12 cellular contexts compared by ENCODE assay signal in genomic region chr14:89406941-89407340, GRCh38. TPM values are rescaled to one million over a fixed set of nuclear protein-coding genes. Genes with fewer than 3 reads are reported as not detected.
DNase-seq lines count a peak whose midpoint lies in the region; ATAC-seq lines count a peak whose summit lies in the region.
"Had no signal": no experiment of that assay in that cellular context is flagged by ENCODE, and none has a peak within 500 bp of the region (broad histone marks: within the 10 kb centered on the region; RNA-seq: fewer than 3 reads in every experiment).

No MANE protein-coding gene starts in this region.

- H3K4me3 Mint-ChIP-seq in activated T-helper 2 cell treated with anti-CD3 and anti-CD28 coated beads, Interferon-gamma antibody, Interleukin-2, Interleukin-4, amounts not matched to agents 10 μg/mL and 5 μg/mL and 100 μg/mL, durations not matched to agents 14 hours and 24 hours and 36 hours (ENCODE audit: low read depth), result no peak overlapping the region
- H3K4me3 Mint-ChIP-seq in stimulated activated effector memory CD8-positive, alpha-beta T cell treated with anti-CD3 and anti-CD28 coated beads, Interleukin-12 subunit alpha, Interleukin-12 subunit beta, amount 100 ng/mL, for 72 hours, result peak overlapping the region; percentile 57

- H3K9me3 Mint-ChIP-seq in activated T-helper 2 cell treated with anti-CD3 and anti-CD28 coated beads, Interferon-gamma antibody, Interleukin-2, Interleukin-4, amounts not matched to agents 10 μg/mL and 5 μg/mL and 100 μg/mL, durations not matched to agents 14 hours and 24 hours and 36 hours, result no peaks in the 10 kb centered on the region
- H3K9me3 Mint-ChIP-seq in stimulated activated effector memory CD8-positive, alpha-beta T cell treated with anti-CD3 and anti-CD28 coated beads, Interleukin-12 subunit alpha, Interleukin-12 subunit beta, amount 100 ng/mL, for 72 hours, result no peaks in the 10 kb centered on the region
- H3K9me3 Mint-ChIP-seq: activated CD4-positive, alpha-beta memory T cell treated with anti-CD3 and anti-CD28 coated beads for 36 hours had no signal

- H3K27me3 Mint-ChIP-seq in activated T-helper 2 cell treated with anti-CD3 and anti-CD28 coated beads, Interferon-gamma antibody, Interleukin-2, Interleukin-4, amounts not matched to agents 10 μg/mL and 5 μg/mL and 100 μg/mL, durations not matched to agents 14 hours and 24 hours and 36 hours (ENCODE audit: low read depth), result no peaks in the 10 kb centered on the region
- H3K27me3 Mint-ChIP-seq: activated CD4-positive, alpha-beta memory T cell treated with anti-CD3 and anti-CD28 coated beads for 36 hours had no signal

- ATAC-seq in left ventricle myocardium superior, result peak; percentile 54
- no peak for ATAC-seq in stimulated activated effector memory CD8-positive, alpha-beta T cell treated with anti-CD3 and anti-CD28 coated beads, Interleukin-12 subunit alpha, Interleukin-12 subunit beta, amount 100 ng/mL, for 72 hours
- ATAC-seq in GM21529 (IDR thresholded peaks at IDR 0.05; ENCODE audit: unreplicated experiment), result no peak
- ATAC-seq: body of pancreas, foreskin keratinocyte had no signal

- H3K27ac ChIP-seq in caudate nucleus (ENCODE audit: low read depth, low read length), result no peak overlapping the region
- H3K27ac ChIP-seq: 22Rv1, body of pancreas, foreskin keratinocyte had no signal

- peaks cover 81% of the 10 kb centered on the region for H3K36me3 Mint-ChIP-seq in activated T-helper 2 cell treated with anti-CD3 and anti-CD28 coated beads, Interferon-gamma antibody, Interleukin-2, Interleukin-4, amounts not matched to agents 10 μg/mL and 5 μg/mL and 100 μg/mL, durations not matched to agents 14 hours and 24 hours and 36 hours (ENCODE audit: low read depth)
- H3K36me3 Mint-ChIP-seq in stimulated activated effector memory CD8-positive, alpha-beta T cell treated with anti-CD3 and anti-CD28 coated beads, Interleukin-12 subunit alpha, Interleukin-12 subunit beta, amount 100 ng/mL, for 72 hours, result peaks cover 78% of the 10 kb centered on the region

- H3K27ac Mint-ChIP-seq in activated T-helper 2 cell treated with anti-CD3 and anti-CD28 coated beads, Interferon-gamma antibody, Interleukin-2, Interleukin-4, amounts not matched to agents 10 μg/mL and 5 μg/mL and 100 μg/mL, durations not matched to agents 14 hours and 24 hours and 36 hours, result peak overlapping the region; percentile 47
- peak overlapping the region; percentile 5 for H3K27ac Mint-ChIP-seq in stimulated activated effector memory CD8-positive, alpha-beta T cell treated with anti-CD3 and anti-CD28 coated beads, Interleukin-12 subunit alpha, Interleukin-12 subunit beta, amount 100 ng/mL, for 72 hours

- DNase-seq in DMS153 (lab: John Stamatoyannopoulos, UW), result peak; percentile 17
- DNase-seq in DMS153 treated with DMSO at 0.1 percent for 48 hours (lab: John Stamatoyannopoulos, UW; ENCODE audit: unreplicated experiment), result no peak
- DNase-seq in activated T-helper 2 cell treated with anti-CD3 and anti-CD28 coated beads, Interferon-gamma antibody, Interleukin-2, Interleukin-4, amounts not matched to agents 10 μg/mL and 5 μg/mL and 100 μg/mL, durations not matched to agents 14 hours and 24 hours and 36 hours (ENCODE audit: low spot score), result no peak
- no peak for DNase-seq in left ventricle myocardium superior
- no peak for DNase-seq in stimulated activated effector memory CD8-positive, alpha-beta T cell treated with anti-CD3 and anti-CD28 coated beads, Interleukin-12 subunit alpha, Interleukin-12 subunit beta, amount 100 ng/mL, for 72 hours (ENCODE audit: low spot score in 2 of 2)
- no peak for DNase-seq in caudate nucleus (lab: John Stamatoyannopoulos, UW)
- no peak for DNase-seq in stimulated activated naive CD4-positive, alpha-beta T cell (lab: John Stamatoyannopoulos, UW)
- DNase-seq: activated CD4-positive, alpha-beta memory T cell treated with anti-CD3 and anti-CD28 coated beads for 36 hours; body of pancreas; foreskin keratinocyte had no signal

- peaks cover 51% of the 10 kb centered on the region for H3K4me1 Mint-ChIP-seq in activated T-helper 2 cell treated with anti-CD3 and anti-CD28 coated beads, Interferon-gamma antibody, Interleukin-2, Interleukin-4, amounts not matched to agents 10 μg/mL and 5 μg/mL and 100 μg/mL, durations not matched to agents 14 hours and 24 hours and 36 hours (ENCODE audit: low read depth)
- peaks cover 66% of the 10 kb centered on the region for H3K4me1 Mint-ChIP-seq in stimulated activated effector memory CD8-positive, alpha-beta T cell treated with anti-CD3 and anti-CD28 coated beads, Interleukin-12 subunit alpha, Interleukin-12 subunit beta, amount 100 ng/mL, for 72 hours

- intact Hi-C loops in activated T-helper 2 cell treated with anti-CD3 and anti-CD28 coated beads, Interferon-gamma antibody, Interleukin-2, Interleukin-4, amounts not matched to agents 10 μg/mL and 5 μg/mL and 100 μg/mL, durations not matched to agents 14 hours and 24 hours and 36 hours (cut with micrococcal nuclease), result no loop called here
- intact Hi-C loops in left ventricle myocardium superior (cut with micrococcal nuclease), result no loop called here

RNA-seq across cellular contexts. Expression of gene FOXN3, which starts 10.1 kb away (rescaled TPM):
- total RNA-seq in activated T-helper 2 cell treated with anti-CD3 and anti-CD28 coated beads, Interferon-gamma antibody, Interleukin-2, Interleukin-4, amounts not matched to agents 10 μg/mL and 5 μg/mL and 100 μg/mL, durations not matched to agents 14 hours and 24 hours and 36 hours, result 131 and 135 TPM in 2 replicates
- total RNA-seq in left ventricle myocardium superior, result 134 TPM
